8 cellular contexts compared by ENCODE assay signal in the genomic region with DNA sequence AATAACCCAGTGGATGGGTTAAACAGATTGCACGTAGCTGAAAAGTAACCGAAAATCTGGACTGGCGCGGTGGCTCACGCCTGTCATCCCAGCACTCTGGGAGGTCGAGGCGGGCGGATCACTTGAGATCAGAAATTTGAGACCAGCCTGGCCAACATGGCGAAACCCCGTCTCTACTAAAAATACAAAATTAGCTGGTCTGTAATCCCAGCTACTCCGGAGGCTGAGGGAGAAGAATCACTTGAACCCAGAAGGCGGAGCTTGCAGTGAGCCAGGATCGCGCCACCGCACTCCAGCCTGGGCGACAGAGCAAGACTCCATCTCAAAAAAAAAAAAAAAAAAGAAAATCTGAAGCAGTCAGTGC. TPM values are rescaled to one million over a fixed set of nuclear protein-coding genes. Genes with fewer than 3 reads are reported as not detected.
DNase-seq lines count a peak whose midpoint lies in the region; ATAC-seq, FAIRE-seq and TF ChIP-seq lines count a peak whose summit lies in the region.
"Not testable (repeated sequence)": the region's sequence is repeated elsewhere in the genome, so short reads cannot be mapped to it uniquely, and the experiment has no call there.

No MANE protein-coding gene starts in this region.

- POLR2A ChIA-PET in WTC11 (lab: Charles Lee), result interaction anchor here (0.9 to 2.5 kb wide), 5 partner anchors 27 to 283 kb away, joined by 4 to 12 read pairs (median 6); a partner anchor contains a TSS

- H3K36me3 ChIP-seq in bronchial epithelial cell (ENCODE audit: control insufficient read depth, insufficient read depth, low read length), result not testable (repeated sequence)
- H3K36me3 ChIP-seq in left ventricle myocardium inferior, result peaks cover 14% of the 10 kb centered on the region

- H3K36me3 Mint-ChIP-seq in CD14-positive monocyte, result peaks cover 20 to 34% of the 10 kb centered on the region in 2 donors
- H3K36me3 Mint-ChIP-seq in WTC11, result peaks cover 20% of the 10 kb centered on the region
- H3K36me3 Mint-ChIP-seq in natural killer cell, result not testable (repeated sequence)
- H3K36me3 Mint-ChIP-seq in stimulated activated naive CD8-positive, alpha-beta T cell treated with anti-CD3 and anti-CD28 coated beads, Interleukin-15, Interleukin-2, amounts not matched to agents 100 ng/mL and 50 ng/mL, for 24 hours (ENCODE audit: low read depth), result peaks cover 25% of the 10 kb centered on the region

- not testable (repeated sequence) for H3K27me3 ChIP-seq in bronchial epithelial cell (ENCODE audit: control insufficient read depth, insufficient read depth, low read length); left ventricle myocardium inferior (ENCODE audit: low read depth)

- H3K9me3 Mint-ChIP-seq in CD14-positive monocyte; WTC11; natural killer cell; stimulated activated naive CD8-positive, alpha-beta T cell treated with anti-CD3 and anti-CD28 coated beads, Interleukin-15, Interleukin-2, amounts not matched to agents 100 ng/mL and 50 ng/mL, for 24 hours: not testable (repeated sequence)

- TF ChIP-seq CTCF in CD14-positive monocyte (IDR thresholded peaks at IDR 0.05); WTC11 (IDR thresholded peaks at IDR 0.05); bronchial epithelial cell (IDR thresholded peaks at IDR 0.05; ENCODE audit: insufficient read depth, low read length, severe bottlenecking); left ventricle myocardium inferior (IDR thresholded peaks at IDR 0.05; ENCODE audit: borderline replicate concordance); natural killer cell (IDR thresholded peaks at IDR 0.05): not testable (repeated sequence)

- not testable (repeated sequence) for H3K9me3 ChIP-seq in left ventricle myocardium inferior (replicated peaks)

- intact Hi-C loops in CD14-positive monocyte (cut with micrococcal nuclease), result loop anchor here (10.0 kb wide), 4 partner anchors 69 to 281 kb away; a partner anchor contains a TSS
- intact Hi-C loops in left ventricle myocardium inferior (cut with micrococcal nuclease), result not testable (repeated sequence)
- intact Hi-C loops in natural killer cell (cut with micrococcal nuclease), result loop anchor here (5.0 to 10.0 kb wide), 2 partner anchors 93 to 351 kb away; a partner anchor contains a TSS

- peak overlapping the region; percentile 91 to 100 (median 98) for H3K27ac Mint-ChIP-seq in CD14-positive monocyte
- H3K27ac Mint-ChIP-seq in WTC11, result peak overlapping the region; percentile 98
- H3K27ac Mint-ChIP-seq in natural killer cell, result peak overlapping the region; percentile 98 to 99
- H3K27ac Mint-ChIP-seq in stimulated activated naive CD8-positive, alpha-beta T cell treated with anti-CD3 and anti-CD28 coated beads, Interleukin-15, Interleukin-2, amounts not matched to agents 100 ng/mL and 50 ng/mL, for 24 hours, result peak overlapping the region; percentile 98

- H3K4me1 Mint-ChIP-seq in CD14-positive monocyte, result peaks cover 37% of the 10 kb centered on the region
- peaks cover 20% of the 10 kb centered on the region for H3K4me1 Mint-ChIP-seq in WTC11
- peaks cover 22 to 33% of the 10 kb centered on the region in 2 donors for H3K4me1 Mint-ChIP-seq in natural killer cell
- peaks cover 40% of the 10 kb centered on the region for H3K4me1 Mint-ChIP-seq in stimulated activated naive CD8-positive, alpha-beta T cell treated with anti-CD3 and anti-CD28 coated beads, Interleukin-15, Interleukin-2, amounts not matched to agents 100 ng/mL and 50 ng/mL, for 24 hours (ENCODE audit: low read depth)

- not testable (repeated sequence) for FAIRE-seq in bronchial epithelial cell (lab: Jason Lieb, UNC)

- peak; percentile 5 for ATAC-seq in WTC11
- ATAC-seq in natural killer cell, result peak; percentile 13 to 17 (median 15)

- DNase-seq in CD14-positive monocyte (ENCODE audit: low spot score); WTC11 (ENCODE audit: low spot score); bronchial epithelial cell (ENCODE audit: low read depth); natural killer cell: not testable (repeated sequence)
- peak; percentile 5 for DNase-seq in HCEC 1CT
- DNase-seq in NCI-H1417 (lab: John Stamatoyannopoulos, UW), result peak in 2 of 3 experiments; percentile 41 to 50
- DNase-seq in left ventricle myocardium inferior, result peak; percentile 22

- H3K4me3 Mint-ChIP-seq in CD14-positive monocyte (peak overlapping the region; percentile 96 to 99), WTC11 (peak overlapping the region; percentile 99), natural killer cell (peak overlapping the region; percentile 100)
- H3K4me3 Mint-ChIP-seq in stimulated activated naive CD8-positive, alpha-beta T cell treated with anti-CD3 and anti-CD28 coated beads, Interleukin-15, Interleukin-2, amounts not matched to agents 100 ng/mL and 50 ng/mL, for 24 hours, result peak overlapping the region; percentile 100

- peak overlapping the region; percentile 98 for H3K27ac ChIP-seq in left ventricle myocardium inferior (replicated peaks)

- H3K4me3 ChIP-seq in bronchial epithelial cell (ENCODE audit: low read depth, low read length) (peak overlapping the region; percentile 88), left ventricle myocardium inferior (peak overlapping the region; percentile 97)

- CTCF ChIA-PET in WTC11 (lab: Charles Lee), result interaction anchor here (0.6 to 2.8 kb wide), 49 partner anchors 8 to 1178 kb away, joined by 3 to 36 read pairs (median 4); a partner anchor contains a TSS

- not testable (repeated sequence) for H3K27me3 Mint-ChIP-seq in CD14-positive monocyte (ENCODE audit: low read depth in 3 of 3); WTC11 (ENCODE audit: low read depth); natural killer cell (ENCODE audit: low read depth in 2 of 2); stimulated activated naive CD8-positive, alpha-beta T cell treated with anti-CD3 and anti-CD28 coated beads, Interleukin-15, Interleukin-2, amounts not matched to agents 100 ng/mL and 50 ng/mL, for 24 hours

- H3K4me1 ChIP-seq in left ventricle myocardium inferior, result peaks cover 54% of the 10 kb centered on the region

TF ChIP-seq in WTC11, 78 proteins besides CTCF, POLR2A, EP300 and RAD21:
- TF ChIP-seq ELF4 (CRISPR knock-in tag; IDR thresholded peaks at IDR 0.05; ENCODE audit: low read depth) (0 out of 2 replicates have a peak, but pooled peaks have one; percentile 36), FOXP1 (CRISPR knock-in tag; IDR thresholded peaks at IDR 0.05; ENCODE audit: borderline replicate concordance) (0 out of 2 replicates have a peak, but pooled peaks have one; percentile 8)
- TF ChIP-seq, protein P1, sequence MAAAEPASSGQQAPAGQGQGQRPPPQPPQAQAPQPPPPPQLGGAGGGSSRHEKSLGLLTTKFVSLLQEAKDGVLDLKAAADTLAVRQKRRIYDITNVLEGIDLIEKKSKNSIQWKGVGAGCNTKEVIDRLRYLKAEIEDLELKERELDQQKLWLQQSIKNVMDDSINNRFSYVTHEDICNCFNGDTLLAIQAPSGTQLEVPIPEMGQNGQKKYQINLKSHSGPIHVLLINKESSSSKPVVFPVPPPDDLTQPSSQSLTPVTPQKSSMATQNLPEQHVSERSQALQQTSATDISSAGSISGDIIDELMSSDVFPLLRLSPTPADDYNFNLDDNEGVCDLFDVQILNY (CRISPR knock-in tag; IDR thresholded peaks at IDR 0.05), result 0 out of 2 replicates have a peak, but pooled peaks have one; percentile 34

RNA-seq across cellular contexts. Expression of a gene that starts 0.7 kb away (rescaled TPM):
- polyA plus RNA-seq in CD14-positive monocyte, result 1 to 10 TPM; 1.1 to 2.1 TPM
- 59.7 to 72.3 TPM (median 63.2 TPM) in 3 replicates for total RNA-seq in WTC11 (2021)
- 24.5 and 28.7 TPM in 2 replicates for total RNA-seq in bronchial epithelial cell
- 56.0 TPM for total RNA-seq in left ventricle myocardium inferior
- total RNA-seq in natural killer cell, result 100 to 1,000 TPM; 272 to 291 (median 285) TPM

RNA-seq across cellular contexts. Expression of a gene that starts 27.2 kb away (rescaled TPM):
- 1 to 10 TPM; 5.8 to 7.5 TPM for polyA plus RNA-seq in CD14-positive monocyte
- total RNA-seq in WTC11 (2021) (150 to 169 TPM (median 157 TPM) in 3 replicates), bronchial epithelial cell (55.0 and 59.2 TPM in 2 replicates), left ventricle myocardium inferior (30.6 TPM), natural killer cell (10 to 100 TPM; 12.2 to 28.4 (median 14.2) TPM)
